In the genomic region with DNA sequence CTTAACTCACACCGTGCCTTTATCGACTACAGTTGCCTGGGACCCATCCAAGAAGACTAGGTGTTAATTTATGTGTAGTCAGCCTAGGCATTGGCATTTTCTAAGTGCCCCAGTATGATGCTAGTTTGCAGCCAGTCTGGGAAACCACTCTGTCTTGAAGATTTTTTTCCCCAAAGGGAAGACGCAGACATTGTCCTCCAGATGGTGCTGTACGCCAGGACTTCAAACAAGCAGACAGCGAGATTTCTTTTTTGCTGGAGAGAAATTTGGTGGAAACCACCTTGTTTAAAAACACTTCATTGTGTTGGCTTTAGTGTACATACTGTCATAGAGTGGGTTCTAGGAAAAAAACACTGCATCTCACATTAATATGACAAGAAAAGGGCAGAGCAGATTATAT, we compare ENCODE assay signal across 8 cellular contexts. TPM values are rescaled to one million over a fixed set of nuclear protein-coding genes. Genes with fewer than 3 reads are reported as not detected.
DNase-seq lines count a peak whose midpoint lies in the region; ATAC-seq and TF ChIP-seq lines count a peak whose summit lies in the region.

No MANE protein-coding gene starts in this region.

- H3K36me3 ChIP-seq in tibial nerve = peaks cover 0 to 46% (median 0%) of the 10 kb centered on the region in 3 donors

- H3K27me3 ChIP-seq in dorsolateral prefrontal cortex (no peaks in the 10 kb centered on the region), tibial nerve (no peaks in the 10 kb centered on the region)

- peak in 49 of 56 donors; percentile 1 to 58 (median 39) for TF ChIP-seq CTCF in dorsolateral prefrontal cortex (IDR thresholded peaks at IDR 0.05 in 54 of 56, conservative IDR thresholded peaks at IDR 0.05 in 2 of 56; ENCODE audit: low read depth in 1 of 56, partially characterized antibody in 56 of 56)
- TF ChIP-seq CTCF in tibial nerve (IDR thresholded peaks at IDR 0.05) = peak in 1 of 5 experiments; percentile 13

- TF ChIP-seq EP300 in tibial nerve (IDR thresholded peaks at IDR 0.05) = no peak

- no peak for ATAC-seq in left ventricle myocardium superior

- DNase-seq in COLO829 (ENCODE audit: low spot score) = peak; percentile 48
- peak; percentile 31 for DNase-seq in H4 (ENCODE audit: low spot score)
- DNase-seq in NCI-H2227 treated with DMSO at 0.1 percent for 48 hours (lab: John Stamatoyannopoulos, UW) = peak; percentile 64
- DNase-seq in dorsolateral prefrontal cortex = peak in 1 of 10 donors; percentile 40
- DNase-seq in renal cortical epithelial cell (ENCODE audit: low read depth) = peak; percentile 73
- DNase-seq in tibial nerve (ENCODE audit: low spot score in 2 of 2) = no peak
- no peak for DNase-seq in globus pallidus (ENCODE audit: low spot score)
- DNase-seq in left ventricle myocardium superior = no peak

- no peaks in the 10 kb centered on the region for H3K4me1 ChIP-seq in tibial nerve

- H3K4me3 ChIP-seq in dorsolateral prefrontal cortex (no peak overlapping the region), tibial nerve (no peak overlapping the region)

- intact Hi-C loops in dorsolateral prefrontal cortex (cut with DNase I) (no loop called here), left ventricle myocardium superior (cut with micrococcal nuclease) (no loop called here)

- H3K27ac ChIP-seq in dorsolateral prefrontal cortex (no peak overlapping the region), tibial nerve (no peak overlapping the region)

- no peak for TF ChIP-seq POLR2A in tibial nerve (IDR thresholded peaks at IDR 0.05)

- WGBS in tibial nerve, 2 donors = 53 to 57% methylated on average over 5 of the region's 5 CpGs

- no peaks in the 10 kb centered on the region for H3K9me3 ChIP-seq in tibial nerve

RNA-seq across cellular contexts. Expression of gene ALDH5A1, which starts 30.0 kb away (rescaled TPM):
- 1.7 and 2.0 TPM in 2 replicates for total RNA-seq in H4 (2014; rRNA removed; shearing (Covaris generic))
- total RNA-seq in dorsolateral prefrontal cortex (10 to 100 TPM; 31.4 to 76.9 (median 56.3) TPM), renal cortical epithelial cell (1.0 and 3.8 TPM in 2 replicates), tibial nerve (10 to 100 TPM in 3 of 4 donors, 1 to 10 TPM in 1; 7.8 to 12.0 (median 11.5) TPM), left ventricle myocardium superior (31.2 TPM)

RNA-seq across cellular contexts. Expression of gene GPLD1, which starts 35.4 kb away (rescaled TPM):
- total RNA-seq in H4 (2014; rRNA removed; shearing (Covaris generic)) = 0.08 TPM in 1 of 2 replicates, not detected in the other
- total RNA-seq in dorsolateral prefrontal cortex (10 to 100 TPM in 119 of 120 experiments, 1 to 10 TPM in 1; 10.0 to 42.4 (median 20.7) TPM), renal cortical epithelial cell (under 0.01 and 0.45 TPM in 2 replicates), tibial nerve (1 to 10 TPM; 2.7 to 3.6 (median 3.0) TPM), left ventricle myocardium superior (1.1 TPM)

Comparison
In these comparisons a context has a peak if more than half of its experiments do, and no peak if none do; other contexts are left out.
1. DNase-seq: peak in COLO829 (single experiment), H4 (single experiment), NCI-H2227 treated with DMSO at 0.1 percent for 48 hours (single experiment) and renal cortical epithelial cell (single experiment); none in tibial nerve (0 of 2), globus pallidus (single experiment) and left ventricle myocardium superior (single experiment).